ENCODE assay signal across 10 cellular contexts in genomic region chr16:31301708-31302400, GRCh38. TPM values are rescaled to one million over a fixed set of nuclear protein-coding genes. Genes with fewer than 3 reads are reported as not detected.
DNase-seq lines count a peak whose midpoint lies in the region; ATAC-seq and TF ChIP-seq lines count a peak whose summit lies in the region.
"Had no signal": no experiment of that assay in that cellular context is flagged by ENCODE, and none has a peak within 500 bp of the region (broad histone marks: within the 10 kb centered on the region; RNA-seq: fewer than 3 reads in every experiment).

No MANE protein-coding gene starts in this region.

- DNase-seq in EH (ENCODE audit: low read depth) (peak; percentile 20), IMR-90 (no peak), mesenchymal stem cell (no peak), NCI-H774 (lab: John Stamatoyannopoulos, UW) (no peak)
- no peak for DNase-seq in activated CD8-positive, alpha-beta T cell treated with anti-CD3 and anti-CD28 coated beads, Interleukin-2, amount 10 ng/mL, durations not matched to agents 7 days and 5 days
- DNase-seq: NCI-H2081 had no signal

- CTCF ChIA-PET in IMR-90 (lab: Yijun Ruan, JAX) = interaction anchor here (0.7 kb wide), 1 partner anchor 26 kb away, joined by 3 read pairs; no protein-coding TSS in a partner anchor
- CTCF ChIA-PET in activated CD8-positive, alpha-beta T cell treated with anti-CD3 and anti-CD28 coated beads, Interleukin-2, amount 10 ng/mL, durations not matched to agents 7 days and 5 days (lab: Charles Lee) = interaction anchor here (0.7 to 1.8 kb wide), 9 partner anchors 79 to 348 kb away, joined by 3 to 5 read pairs (median 3); partner anchors contain the start of genes PYDC1 and ZNF843

- H3K27ac ChIP-seq in IMR-90 (ENCODE audit: insufficient read depth, low read length) (no peak overlapping the region), mesenchymal stem cell (ENCODE audit: low read length, poor library complexity, severe bottlenecking) (no peak overlapping the region)
- H3K27ac ChIP-seq: upper lobe of left lung had no signal

- H3K9me3 Mint-ChIP-seq in activated CD8-positive, alpha-beta T cell treated with anti-CD3 and anti-CD28 coated beads, Interleukin-2, amount 10 ng/mL, durations not matched to agents 7 days and 5 days (ENCODE audit: insufficient read depth) = no peaks in the 10 kb centered on the region

- ATAC-seq in IMR-90 (ENCODE audit: low read depth) (no peak), HG03175 (IDR thresholded peaks at IDR 0.05; ENCODE audit: unreplicated experiment) (no peak), HG03354 (IDR thresholded peaks at IDR 0.05; ENCODE audit: poor library complexity, severe bottlenecking, unreplicated experiment) (no peak), HG03159 (IDR thresholded peaks at IDR 0.05; ENCODE audit: unreplicated experiment) (no peak)
- ATAC-seq in activated CD8-positive, alpha-beta T cell treated with anti-CD3 and anti-CD28 coated beads, Interleukin-2, amount 10 ng/mL, durations not matched to agents 7 days and 5 days = peak; percentile 57

- intact Hi-C loops in IMR-90 (cut with micrococcal nuclease) = loop anchor here (10.0 kb wide), 1 partner anchor 93 kb away; the partner anchor contains the start of gene ITGAD

- no peak overlapping the region for H3K56ac ChIP-seq in IMR-90 (ENCODE audit: extremely low read depth, insufficient read depth, low read length)

- H2AK5ac ChIP-seq in IMR-90 (ENCODE audit: low read depth, low read length) (no peak overlapping the region), mesenchymal stem cell (ENCODE audit: low read length, severe bottlenecking) (no peak overlapping the region)

- H4K8ac ChIP-seq in IMR-90 (ENCODE audit: low read depth in 2 of 2, low read length in 2 of 2) = no peak overlapping the region
- H4K8ac ChIP-seq in mesenchymal stem cell (ENCODE audit: low read length) = no peak overlapping the region

- H2BK12ac ChIP-seq in mesenchymal stem cell (ENCODE audit: low read length in 2 of 2) = no peak overlapping the region

- no peak overlapping the region for H2AFZ ChIP-seq in IMR-90 (replicated peaks; ENCODE audit: low read length, poor library complexity)
- H2AFZ ChIP-seq in mesenchymal stem cell (ENCODE audit: low read depth, low read length) = no peak overlapping the region

- H3K4me3 Mint-ChIP-seq in activated CD8-positive, alpha-beta T cell treated with anti-CD3 and anti-CD28 coated beads, Interleukin-2, amount 10 ng/mL, durations not matched to agents 7 days and 5 days = no peak overlapping the region

- H3K9me3 ChIP-seq in IMR-90 (ENCODE audit: control insufficient read depth, insufficient read depth, low read length) = no peaks in the 10 kb centered on the region
- no peaks in the 10 kb centered on the region for H3K9me3 ChIP-seq in mesenchymal stem cell (ENCODE audit: control insufficient read depth, low read length)
- H3K9me3 ChIP-seq: upper lobe of left lung had no signal

- no CpG with 5 or more reads among the region's 3 CpGs for WGBS in IMR-90 (ENCODE audit: extremely low coverage in 2 of 2, insufficient read length in 1 of 2), 2 experiments
- no CpG with 5 or more reads among the region's 3 CpGs for WGBS in mesenchymal stem cell

- BruUV-seq in IMR-90 (replicated peaks; lab: Mats Ljungman, UMichigan) = no TSS peak

- no peaks in the 10 kb centered on the region for H3K9me1 ChIP-seq in IMR-90 (ENCODE audit: insufficient read depth, low read length)

- H2BK120ac ChIP-seq in IMR-90 (ENCODE audit: low read depth, low read length) (no peak overlapping the region), mesenchymal stem cell (ENCODE audit: low read depth, low read length) (no peak overlapping the region)

- peaks cover 17% of the 10 kb centered on the region for H3K27me3 Mint-ChIP-seq in activated CD8-positive, alpha-beta T cell treated with anti-CD3 and anti-CD28 coated beads, Interleukin-2, amount 10 ng/mL, durations not matched to agents 7 days and 5 days (ENCODE audit: low read depth)

- no peaks in the 10 kb centered on the region; the same call in 1 of the 2 replicates for H4K20me1 ChIP-seq in IMR-90 (ENCODE audit: insufficient read depth, low read length)

- H3K23ac ChIP-seq in IMR-90 (ENCODE audit: low read depth, low read length) (no peak overlapping the region), mesenchymal stem cell (ENCODE audit: low read length in 2 of 2) (no peak overlapping the region)

- no peak overlapping the region for H2BK20ac ChIP-seq in IMR-90 (ENCODE audit: low read depth, low read length)

- TF ChIP-seq CTCF in IMR-90 (conservative IDR thresholded peaks at IDR 0.05; ENCODE audit: low read depth, low read length) = no peak

- peaks cover 5% of the 10 kb centered on the region for H3K4me1 Mint-ChIP-seq in activated CD8-positive, alpha-beta T cell treated with anti-CD3 and anti-CD28 coated beads, Interleukin-2, amount 10 ng/mL, durations not matched to agents 7 days and 5 days (ENCODE audit: low read depth)

- H4K91ac ChIP-seq in IMR-90 (ENCODE audit: insufficient read depth, low read depth, low read length) (no peak overlapping the region), mesenchymal stem cell (ENCODE audit: low read length) (no peak overlapping the region)

- no peak overlapping the region for H3K4me3 ChIP-seq in IMR-90 (ENCODE audit: insufficient read depth, low read depth, low read length)
- H3K4me3 ChIP-seq in mesenchymal stem cell (ENCODE audit: insufficient read depth in 1 of 2, low read depth in 1 of 2, low read length in 2 of 2) = no peak overlapping the region
- H3K4me3 ChIP-seq: upper lobe of left lung had no signal

- H3K27me3 ChIP-seq in IMR-90 (ENCODE audit: control insufficient read depth, insufficient read depth, low read length) = no peaks in the 10 kb centered on the region
- H3K27me3 ChIP-seq in mesenchymal stem cell (ENCODE audit: control insufficient read depth in 1 of 2, insufficient read depth in 1 of 2, low read length in 2 of 2) = peaks cover 0 to 7% of the 10 kb centered on the region in 2 experiments
- H3K27me3 ChIP-seq: upper lobe of left lung had no signal

- dilution Hi-C loops in IMR-90 (cut with HindIII; ENCODE audit: low sequenced_read_pairs, unreplicated experiment) = no loop called here

- no peak overlapping the region for H3K18ac ChIP-seq in IMR-90 (ENCODE audit: low read depth, low read length)
- no peak overlapping the region for H3K18ac ChIP-seq in mesenchymal stem cell (ENCODE audit: low read depth in 1 of 2, low read length in 2 of 2)

- H3K36me3 ChIP-seq in IMR-90 (ENCODE audit: control insufficient read depth, insufficient read depth, low read length) (no peaks in the 10 kb centered on the region), mesenchymal stem cell (ENCODE audit: control insufficient read depth in 1 of 2, insufficient read depth in 2 of 2, low read depth in 1 of 2, low read length in 2 of 2) (no peaks in the 10 kb centered on the region)
- H3K36me3 ChIP-seq: upper lobe of left lung had no signal

- in situ Hi-C loops in IMR-90 (cut with MboI; ENCODE audit: low sequenced_read_pairs) = no loop called here

- TF ChIP-seq POLR2A in IMR-90 (IDR thresholded peaks at IDR 0.05; ENCODE audit: low read depth, low read length) = no peak

- H4K5ac ChIP-seq in IMR-90 (ENCODE audit: low read depth, low read length) = no peak overlapping the region

- H3K4me1 ChIP-seq in IMR-90 (ENCODE audit: control insufficient read depth, insufficient read depth, low read length) = no peaks in the 10 kb centered on the region
- no peaks in the 10 kb centered on the region for H3K4me1 ChIP-seq in mesenchymal stem cell (ENCODE audit: control insufficient read depth, insufficient read depth, low read depth, low read length)
- H3K4me1 ChIP-seq: upper lobe of left lung had no signal

- no peak overlapping the region for H2AK9ac ChIP-seq in IMR-90 (replicated peaks; ENCODE audit: low read depth, low read length, poor library complexity)

- H3K4ac ChIP-seq in IMR-90 (ENCODE audit: low read depth, low read length) (no peak overlapping the region), mesenchymal stem cell (ENCODE audit: low read depth in 1 of 2, low read length in 2 of 2) (no peak overlapping the region)

- H3K14ac ChIP-seq in IMR-90 (replicated peaks; ENCODE audit: low read depth, low read length) (no peak overlapping the region), mesenchymal stem cell (ENCODE audit: low read length in 2 of 2) (no peak overlapping the region)

- peaks cover 2% of the 10 kb centered on the region for H3K36me3 Mint-ChIP-seq in activated CD8-positive, alpha-beta T cell treated with anti-CD3 and anti-CD28 coated beads, Interleukin-2, amount 10 ng/mL, durations not matched to agents 7 days and 5 days (ENCODE audit: low read depth)

- H2BK15ac ChIP-seq in IMR-90 (ENCODE audit: low read depth, low read length) (no peak overlapping the region), mesenchymal stem cell (ENCODE audit: low read depth, poor library complexity, severe bottlenecking) (no peak overlapping the region)

- H3K9ac ChIP-seq in IMR-90 (ENCODE audit: low read depth, low read length) (no peak overlapping the region), mesenchymal stem cell (ENCODE audit: low read length) (peak overlapping the region; percentile 9)

- POLR2A ChIA-PET in IMR-90 (lab: Charles Lee; ENCODE audit: unreplicated experiment) = no interaction called here
- POLR2A ChIA-PET in activated CD8-positive, alpha-beta T cell treated with anti-CD3 and anti-CD28 coated beads, Interleukin-2, amount 10 ng/mL, durations not matched to agents 7 days and 5 days (lab: Charles Lee) = no interaction called here

- H3K27ac Mint-ChIP-seq in activated CD8-positive, alpha-beta T cell treated with anti-CD3 and anti-CD28 coated beads, Interleukin-2, amount 10 ng/mL, durations not matched to agents 7 days and 5 days = no peak overlapping the region

- H3K4me2 ChIP-seq in IMR-90 (ENCODE audit: low read depth, low read length) (no peak overlapping the region), mesenchymal stem cell (ENCODE audit: low read length, poor library complexity, severe bottlenecking) (no peak overlapping the region)

- TF ChIP-seq RAD21 in IMR-90 (IDR thresholded peaks at IDR 0.05; ENCODE audit: low read length) = no peak

- H2BK5ac ChIP-seq in IMR-90 (ENCODE audit: low read depth, low read length, poor library complexity, severe bottlenecking) (no peak overlapping the region), mesenchymal stem cell (ENCODE audit: low read depth, low read length, poor library complexity, severe bottlenecking) (no peak overlapping the region)

- no peaks in the 10 kb centered on the region for H3K79me1 ChIP-seq in IMR-90 (ENCODE audit: low read depth in 1 of 2, low read length in 2 of 2)
- H3K79me1 ChIP-seq in mesenchymal stem cell (replicated peaks; ENCODE audit: low read length, poor library complexity, severe bottlenecking) = no peaks in the 10 kb centered on the region

RNA-seq across cellular contexts. Expression of gene ITGAM, which starts 42.1 kb away (rescaled TPM):
- under 0.01 TPM in 1 of 2 replicates, not detected in the other for total RNA-seq in IMR-90 (2012; rRNA removed)
- polyA plus RNA-seq in IMR-90 (2012; rRNA removed) = not detected in 2 replicates
- polyA plus RNA-seq in IMR-90 (2012; cell fraction: cytosol; rRNA removed) = not detected in 2 replicates
- 0.02 and 0.06 TPM in 2 replicates for polyA plus RNA-seq in IMR-90 (2012; cell fraction: nucleus; rRNA removed; ENCODE audit: low replicate concordance)
- 10 to 100 TPM; 15.3 to 17.7 TPM for total RNA-seq in activated CD8-positive, alpha-beta T cell treated with anti-CD3 and anti-CD28 coated beads, Interleukin-2, amount 10 ng/mL, durations not matched to agents 7 days and 5 days
- polyA plus RNA-seq in mesenchymal stem cell (2013, experiment 1 of 2) = not detected
- polyA plus RNA-seq in mesenchymal stem cell (2013, experiment 2 of 2) = not detected

RNA-seq across cellular contexts. Expression of gene ITGAX, which starts 53.1 kb away (rescaled TPM):
- total RNA-seq in IMR-90 (2012; rRNA removed) = 0.18 TPM in 1 of 2 replicates, not detected in the other
- 0.09 TPM in 2 replicates for polyA plus RNA-seq in IMR-90 (2012; rRNA removed)
- 0.12 and 0.17 TPM in 2 replicates for polyA plus RNA-seq in IMR-90 (2012; cell fraction: cytosol; rRNA removed)
- polyA plus RNA-seq in IMR-90 (2012; cell fraction: nucleus; rRNA removed; ENCODE audit: low replicate concordance) = 0.37 and 0.73 TPM in 2 replicates
- total RNA-seq in activated CD8-positive, alpha-beta T cell treated with anti-CD3 and anti-CD28 coated beads, Interleukin-2, amount 10 ng/mL, durations not matched to agents 7 days and 5 days = 10 to 100 TPM; 22.7 to 25.0 TPM
- polyA plus RNA-seq in mesenchymal stem cell (2013, experiment 1 of 2) = not detected
- not detected for polyA plus RNA-seq in mesenchymal stem cell (2013, experiment 2 of 2)

Comparison
In these comparisons a context has a peak if more than half of its experiments do, and no peak if none do; other contexts are left out.
1. RNA of gene ITGAM, which starts 42.1 kb away (total RNA-seq): 15.3 to 17.7 TPM in activated CD8-positive, alpha-beta T cell treated with anti-CD3 and anti-CD28 coated beads, Interleukin-2, amount 10 ng/mL, durations not matched to agents 7 days and 5 days; under 0.01 TPM in IMR-90; every median in the first group is over 10 times any median in the second.
2. RNA of gene ITGAX, which starts 53.1 kb away (total RNA-seq): 22.7 to 25.0 TPM in activated CD8-positive, alpha-beta T cell treated with anti-CD3 and anti-CD28 coated beads, Interleukin-2, amount 10 ng/mL, durations not matched to agents 7 days and 5 days; 0.18 TPM in IMR-90; every median in the first group is over 10 times any median in the second.